Comparison of ENCODE assay signal across 26 cellular contexts in genomic region chr2:3399403-3399802, GRCh38. TPM values are rescaled to one million over a fixed set of nuclear protein-coding genes. Genes with fewer than 3 reads are reported as not detected.
DNase-seq lines count a peak whose midpoint lies in the region; ATAC-seq, FAIRE-seq and TF ChIP-seq lines count a peak whose summit lies in the region.
"Had no signal": no experiment of that assay in that cellular context is flagged by ENCODE, and none has a peak within 500 bp of the region (broad histone marks: within the 10 kb centered on the region; RNA-seq: fewer than 3 reads in every experiment).

No MANE protein-coding gene starts in this region.

- H2BK5ac ChIP-seq in H1 (ENCODE audit: low read depth, low read length) = no peak overlapping the region
- no peak overlapping the region for H2BK5ac ChIP-seq in mesendoderm (ENCODE audit: low read length)

- H2BK15ac ChIP-seq in H1 (ENCODE audit: low read length) (no peak overlapping the region), mesendoderm (replicated peaks; ENCODE audit: low read depth) (no peak overlapping the region)

- H3K79me1 ChIP-seq in H1 (ENCODE audit: low read depth, low read length) (peaks cover 10% of the 10 kb centered on the region; the same call in 1 of the 2 replicates), mesendoderm (ENCODE audit: low read length) (peaks cover 8% of the 10 kb centered on the region)

- ATAC-seq in right cardiac atrium (no peak), HG03045 (IDR thresholded peaks at IDR 0.05; ENCODE audit: unreplicated experiment) (no peak)
- ATAC-seq: naive thymus-derived CD8-positive, alpha-beta T cell had no signal

- H4K91ac ChIP-seq in H1 (replicated peaks; ENCODE audit: insufficient read length, low read length) = no peak overlapping the region

- H3K27me3 ChIP-seq in right cardiac atrium (ENCODE audit: control insufficient read depth, insufficient read depth) (no peaks in the 10 kb centered on the region), H1 (replicated peaks in 1 of 4; ENCODE audit: control insufficient read depth in 3 of 4, extremely low read depth in 1 of 4, insufficient read depth in 3 of 4, low read length in 3 of 4) (no peaks in the 10 kb centered on the region), neural cell (ENCODE audit: insufficient read depth, low read depth, low read length) (no peaks in the 10 kb centered on the region), mesendoderm (ENCODE audit: insufficient read depth, low read length, poor library complexity) (no peaks in the 10 kb centered on the region)
- H3K27me3 ChIP-seq: BLaER1, cardiac muscle cell, stomach, upper lobe of left lung had no signal

- H2BK20ac ChIP-seq in H1 (ENCODE audit: low read length) = no peak overlapping the region

- POLR2A ChIA-PET in H1 (lab: Charles Lee; ENCODE audit: partially characterized antibody) = interaction anchor here (0.9 to 1.2 kb wide), 3 partner anchors 10 to 22 kb away, joined by 3 read pairs; partner anchors contain the start of gene EIPR1

- no peaks in the 10 kb centered on the region for H3F3A ChIP-seq in neural cell (ENCODE audit: insufficient read depth, low read length, poor library complexity, severe bottlenecking)

- no peak overlapping the region; a peak in 1 of 7 replicates for H3K9ac ChIP-seq in H1 (replicated peaks in 1 of 4; ENCODE audit: extremely low read depth in 1 of 4, low read depth in 3 of 4, low read length in 3 of 4)
- H3K9ac ChIP-seq in neural cell (ENCODE audit: low read length) = peak overlapping the region; percentile 53
- no peak overlapping the region for H3K9ac ChIP-seq in mesendoderm (ENCODE audit: low read length)
- H3K9ac ChIP-seq: BLaER1, GM23248, SK-N-SH had no signal

- H2BK120ac ChIP-seq in H1 (replicated peaks; ENCODE audit: low read depth, low read length) (no peak overlapping the region), mesendoderm (ENCODE audit: low read depth, low read length) (no peak overlapping the region)

- H3K9me3 ChIP-seq in right cardiac atrium (ENCODE audit: control insufficient read depth, low read length) (no peaks in the 10 kb centered on the region), H1 (ENCODE audit: insufficient read depth in 2 of 2, low read depth in 1 of 2, low read length in 1 of 2) (peaks cover 2 to 9% of the 10 kb centered on the region in 2 experiments; a peak in 2 of 4 replicates), neural cell (ENCODE audit: low read length) (peaks cover 6% of the 10 kb centered on the region)

- H3K79me2 ChIP-seq in H1 (ENCODE audit: control insufficient read depth in 1 of 2, insufficient read depth in 2 of 2, low read length in 2 of 2) = peaks cover 0 to 8% of the 10 kb centered on the region in 2 experiments; a peak in 1 of 4 replicates
- H3K79me2 ChIP-seq in neural cell (replicated peaks; ENCODE audit: insufficient read depth, low read length) = peaks cover 18% of the 10 kb centered on the region
- H3K79me2 ChIP-seq in mesendoderm (ENCODE audit: control insufficient read depth, insufficient read depth, low read length) = no peaks in the 10 kb centered on the region

- H4K8ac ChIP-seq in H1 (ENCODE audit: extremely low read depth, insufficient read depth, low read length) = no peak overlapping the region
- H4K8ac ChIP-seq in mesendoderm (ENCODE audit: low read depth, low read length) = no peak overlapping the region

- DNase-seq in right cardiac atrium = no peak
- no peak for DNase-seq in cardiac septum (ENCODE audit: low spot score)
- no peak for DNase-seq in H1 (ENCODE audit: low read depth in 1 of 2, low spot score in 2 of 2)
- no peak for DNase-seq in HCEC 1CT
- no peak for DNase-seq in posterior vena cava (ENCODE audit: low spot score)
- DNase-seq in mesendoderm = no peak
- DNase-seq: activated CD4-positive, alpha-beta T cell treated with anti-CD3 and anti-CD28 coated beads, Interleukin-2, amount 50 U/mL, for 1 hour; dermis blood vessel endothelial cell; DMS79; Karpas-422; kidney glomerular epithelial cell; mammary epithelial cell; MV-4-11; naive thymus-derived CD8-positive, alpha-beta T cell; NCI-H146; NCI-H526; stomach had no signal

- H3K18ac ChIP-seq in H1 (ENCODE audit: extremely low read depth, low read length) = no peak overlapping the region
- no peak overlapping the region for H3K18ac ChIP-seq in mesendoderm (ENCODE audit: low read length)

- H4K5ac ChIP-seq in H1 (ENCODE audit: insufficient read length, low read depth, low read length) (no peak overlapping the region), mesendoderm (ENCODE audit: low read length) (no peak overlapping the region)

- TF ChIP-seq EP300 in H1 (IDR thresholded peaks at IDR 0.05; ENCODE audit: borderline replicate concordance in 1 of 2, low read depth in 2 of 2, low read length in 2 of 2) (no peak), neural cell (conservative IDR thresholded peaks at IDR 0.05; ENCODE audit: poor library complexity, severe bottlenecking) (no peak)

- no peaks in the 10 kb centered on the region for H3K9me2 ChIP-seq in neural cell (ENCODE audit: insufficient read depth, low read length)
- H3K9me2 ChIP-seq: SK-N-SH had no signal

- H4K20me1 ChIP-seq in H1 (replicated peaks in 1 of 2; ENCODE audit: control insufficient read depth in 1 of 2, insufficient read depth in 2 of 2, low read length in 2 of 2) (peaks cover 0 to 3% of the 10 kb centered on the region in 2 experiments), neural cell (ENCODE audit: insufficient read depth) (no peaks in the 10 kb centered on the region)

- H3K4me3 ChIP-seq in right cardiac atrium (ENCODE audit: low read length) (no peak overlapping the region), H1 (ENCODE audit: extremely low read depth in 1 of 4, insufficient read depth in 2 of 4, low read depth in 3 of 4, low read length in 4 of 4) (no peak overlapping the region; a peak in 1 of 8 replicates), neural cell (ENCODE audit: low read length) (no peak overlapping the region), mesendoderm (ENCODE audit: low read length) (no peak overlapping the region)
- H3K4me3 ChIP-seq: BLaER1, cardiac muscle cell, GM23248, stomach, upper lobe of left lung had no signal

- intact Hi-C loops in right cardiac atrium (cut with DNase I) (no loop called here), cardiac septum (cut with DNase I) (no loop called here), posterior vena cava (cut with DNase I) (no loop called here)

- TF ChIP-seq POLR2A in H1 (IDR thresholded peaks at IDR 0.05; ENCODE audit: control extremely low read depth in 1 of 2, low read depth in 2 of 2, low read length in 2 of 2) = no peak

- H3K56ac ChIP-seq in H1 (replicated peaks; ENCODE audit: insufficient read length, low read depth, low read length) (no peak overlapping the region), mesendoderm (ENCODE audit: low read length) (no peak overlapping the region)

- H3K23me2 ChIP-seq in H1 (ENCODE audit: low read depth, low read length) = no peaks in the 10 kb centered on the region

- TF ChIP-seq RAD21 in H1 (IDR thresholded peaks at IDR 0.05 in 1 of 2, conservative IDR thresholded peaks at IDR 0.05 in 1 of 2; ENCODE audit: low read depth in 2 of 2, low read length in 2 of 2) = no peak
- TF ChIP-seq RAD21 in neural cell (conservative IDR thresholded peaks at IDR 0.05) = no peak

- H3K36me3 ChIP-seq in H1 (ENCODE audit: control insufficient read depth in 2 of 4, insufficient read depth in 4 of 4, low read length in 3 of 4) (peaks cover 2 to 14% (median 2%) of the 10 kb centered on the region in 4 experiments; a peak in 5 of 8 replicates), neural cell (ENCODE audit: insufficient read depth, low read length) (no peaks in the 10 kb centered on the region), mesendoderm (ENCODE audit: control insufficient read depth, insufficient read depth, low read length) (peaks cover 2% of the 10 kb centered on the region)

- no peak overlapping the region for H3K14ac ChIP-seq in H1 (ENCODE audit: insufficient read length)

- H2AFZ ChIP-seq in H1 (ENCODE audit: low read length) = no peak overlapping the region
- H2AFZ ChIP-seq in neural cell (ENCODE audit: low read depth, low read length) = no peak overlapping the region
- H2AFZ ChIP-seq: GM23248 had no signal

- no peak overlapping the region for H2BK12ac ChIP-seq in H1 (ENCODE audit: low read depth, low read length)

- H2AK5ac ChIP-seq in H1 (ENCODE audit: low read depth, low read length) (no peak overlapping the region), mesendoderm (ENCODE audit: low read length) (no peak overlapping the region)

- CTCF ChIA-PET in H1 (lab: Charles Lee; ENCODE audit: partially characterized antibody) = interaction anchor here (0.6 to 3.2 kb wide), 6 partner anchors 13 to 1618 kb away, joined by 3 to 13 read pairs (median 4); no protein-coding TSS in a partner anchor

- H3K23ac ChIP-seq in H1 (ENCODE audit: insufficient read length) (no peak overlapping the region), mesendoderm (ENCODE audit: low read length) (no peak overlapping the region)

- 39% methylated on average over 3 of the region's 3 CpGs for WGBS in right cardiac atrium
- 53% methylated on average over 3 of the region's 3 CpGs; no CpG with 5 or more reads in 1 of the 2 experiments for WGBS in H1 (ENCODE audit: extremely low coverage in 1 of 2, insufficient coverage in 1 of 2, insufficient read length in 1 of 2, insufficient replicate concordance in 2 of 2, low coverage in 1 of 2, low lambda C conversion rate in 2 of 2, missing lambda C conversion rate in 1 of 2), 2 experiments
- WGBS in mesendoderm (ENCODE audit: extremely low coverage, insufficient coverage, low lambda C conversion rate) = no CpG with 5 or more reads among the region's 3 CpGs

- H3K27ac ChIP-seq in right cardiac atrium (ENCODE audit: low read length) = peak overlapping the region; percentile 10
- no peak overlapping the region for H3K27ac ChIP-seq in H1 (ENCODE audit: low read depth, low read length)
- H3K27ac ChIP-seq in neural cell (ENCODE audit: low read length) = peak overlapping the region; percentile 59
- no peak overlapping the region for H3K27ac ChIP-seq in mesendoderm (ENCODE audit: low read depth, low read length)
- H3K27ac ChIP-seq: BLaER1, cardiac muscle cell, GM23248, upper lobe of left lung, VCaP had no signal

- peak overlapping the region; percentile 25 to 37; a peak in 2 of 4 replicates for H3K4me2 ChIP-seq in H1 (ENCODE audit: insufficient read depth in 1 of 2, low read depth in 2 of 2, low read length in 2 of 2)
- no peak overlapping the region for H3K4me2 ChIP-seq in neural cell (ENCODE audit: low read length)
- no peak overlapping the region for H3K4me2 ChIP-seq in mesendoderm (ENCODE audit: low read length)
- H3K4me2 ChIP-seq: BLaER1, SK-N-SH had no signal

- H3K4me1 ChIP-seq in right cardiac atrium (ENCODE audit: control insufficient read depth, insufficient read depth, low read length) = peaks cover 6% of the 10 kb centered on the region
- peaks cover 0 to 12% (median 8%) of the 10 kb centered on the region in 4 experiments; a peak in 6 of 7 replicates for H3K4me1 ChIP-seq in H1 (replicated peaks in 1 of 4; ENCODE audit: control insufficient read depth in 3 of 4, insufficient read depth in 4 of 4, low read length in 3 of 4)
- peaks cover 2% of the 10 kb centered on the region for H3K4me1 ChIP-seq in mesendoderm (ENCODE audit: control insufficient read depth, low read depth, low read length)

- TF ChIP-seq CTCF in H1 (IDR thresholded peaks at IDR 0.05; ENCODE audit: control extremely low read depth in 1 of 3, insufficient read depth in 1 of 3, low read depth in 1 of 3, low read length in 3 of 3) (no peak), neural cell (IDR thresholded peaks at IDR 0.05; ENCODE audit: poor library complexity, severe bottlenecking) (no peak)

- H3K4ac ChIP-seq in H1 (replicated peaks; ENCODE audit: insufficient read length, low read depth, low read length) (no peak overlapping the region), mesendoderm (ENCODE audit: low read depth, low read length) (no peak overlapping the region)

- FAIRE-seq in H1 (lab: Jason Lieb, UNC) = no peak
- FAIRE-seq: endothelial cell of umbilical vein had no signal

RNA-seq across cellular contexts. Expression of gene TRAPPC12, which starts 19.9 kb away (rescaled TPM):
- total RNA-seq in right cardiac atrium (100 to 1,000 TPM in 3 of 4 donors, 10 to 100 TPM in 1; 93.4 to 137 (median 132) TPM), cardiac septum (67.5 TPM), posterior vena cava (10 to 100 TPM; 71.3 to 87.8 TPM)
- polyA plus RNA-seq in right cardiac atrium (125 TPM), H1 (2011; rRNA removed) (35.0 and 48.3 TPM in 2 replicates), neural cell (76.2 and 76.3 TPM in 2 replicates)
- 67.3 and 71.8 TPM in 2 replicates for total RNA-seq in H1 (2021; fragmentation: NEBNext Ultra II Directional; extraction: Animal tissue kit (Norgen Biotek cat#: 25700))
- polyA plus RNA-seq in H1 (2011; cell fraction: cytosol; rRNA removed) = 33.9 TPM
- 123 TPM for polyA plus RNA-seq in H1 (2011; cell fraction: nucleus; rRNA removed)
- polyA plus RNA-seq in H1 (2012, experiment 1 of 2) = 58.8 to 70.1 TPM (median 66.0 TPM) in 4 replicates
- 54.3 TPM for polyA plus RNA-seq in H1 (2012, experiment 2 of 2)
- polyA plus RNA-seq in H1 (2013, experiment 1 of 2) = 40.8 TPM
- 42.4 TPM for polyA plus RNA-seq in H1 (2013, experiment 2 of 2)
- 59.8 and 68.9 TPM in 2 replicates for polyA minus RNA-seq in H1 (2011; rRNA and poly(A)+ RNA removed)
- polyA minus RNA-seq in H1 (2011; cell fraction: cytosol; rRNA and poly(A)+ RNA removed) = 60.5 TPM
- polyA minus RNA-seq in H1 (2011; cell fraction: nucleus; rRNA and poly(A)+ RNA removed) = 96.0 TPM
- polyA minus RNA-seq in neural cell = 103 and 106 TPM in 2 replicates
- 38.6 TPM for polyA plus RNA-seq in mesendoderm (2013, experiment 1 of 2)
- polyA plus RNA-seq in mesendoderm (2013, experiment 2 of 2) = 40.7 TPM

RNA-seq across cellular contexts. Expression of gene EIPR1, which starts 21.8 kb away (rescaled TPM):
- total RNA-seq in right cardiac atrium = 10 to 100 TPM in 2 of 4 donors, 1 to 10 TPM in 2; 8.4 to 11.8 (median 10.2) TPM
- polyA plus RNA-seq in right cardiac atrium = 12.2 TPM
- total RNA-seq in cardiac septum = 10.5 TPM
- 26.2 and 26.3 TPM in 2 replicates for total RNA-seq in H1 (2021; fragmentation: NEBNext Ultra II Directional; extraction: Animal tissue kit (Norgen Biotek cat#: 25700))
- 54.5 and 56.4 TPM in 2 replicates for polyA plus RNA-seq in H1 (2011; rRNA removed)
- 53.6 TPM for polyA plus RNA-seq in H1 (2011; cell fraction: cytosol; rRNA removed)
- 46.2 TPM for polyA plus RNA-seq in H1 (2011; cell fraction: nucleus; rRNA removed)
- 25.9 to 34.4 TPM (median 31.9 TPM) in 4 replicates for polyA plus RNA-seq in H1 (2012, experiment 1 of 2)
- 44.6 TPM for polyA plus RNA-seq in H1 (2012, experiment 2 of 2)
- 15.3 TPM for polyA plus RNA-seq in H1 (2013, experiment 1 of 2)
- polyA plus RNA-seq in H1 (2013, experiment 2 of 2) = 16.9 TPM
- polyA minus RNA-seq in H1 (2011; rRNA and poly(A)+ RNA removed) = 29.0 and 31.9 TPM in 2 replicates
- 29.1 TPM for polyA minus RNA-seq in H1 (2011; cell fraction: cytosol; rRNA and poly(A)+ RNA removed)
- polyA minus RNA-seq in H1 (2011; cell fraction: nucleus; rRNA and poly(A)+ RNA removed) = 45.9 TPM
- polyA plus RNA-seq in neural cell = 138 and 147 TPM in 2 replicates
- 58.9 and 65.2 TPM in 2 replicates for polyA minus RNA-seq in neural cell
- total RNA-seq in posterior vena cava = 10 to 100 TPM; 14.1 to 16.3 TPM
- polyA plus RNA-seq in mesendoderm (2013, experiment 1 of 2) = 14.6 TPM
- 16.5 TPM for polyA plus RNA-seq in mesendoderm (2013, experiment 2 of 2)

Comparison
In these comparisons a context has a peak if more than half of its experiments do, and no peak if none do; other contexts are left out.
1. H3K27ac ChIP-seq: peak in right cardiac atrium (single experiment) and neural cell (single experiment); none in H1 (single experiment) and mesendoderm (single experiment).
2. H3K4me2 ChIP-seq: peak in H1 (2 of 2); none in neural cell (single experiment) and mesendoderm (single experiment).